1 cellular context compared by ENCODE assay signal in genomic region chr13:21219716-21220115, GRCh38. TPM values are rescaled to one million over a fixed set of nuclear protein-coding genes. Genes with fewer than 3 reads are reported as not detected.
"Had no signal": no experiment of that assay in that cellular context is flagged by ENCODE, and none has a peak within 500 bp of the region (broad histone marks: within the 10 kb centered on the region; RNA-seq: fewer than 3 reads in every experiment).

No MANE protein-coding gene starts in this region.

RNA-seq across cellular contexts. Expression of gene SKA3, which starts 43.4 kb away (rescaled TPM):
- total RNA-seq: thoracic aorta had no signal
